In the genomic region with DNA sequence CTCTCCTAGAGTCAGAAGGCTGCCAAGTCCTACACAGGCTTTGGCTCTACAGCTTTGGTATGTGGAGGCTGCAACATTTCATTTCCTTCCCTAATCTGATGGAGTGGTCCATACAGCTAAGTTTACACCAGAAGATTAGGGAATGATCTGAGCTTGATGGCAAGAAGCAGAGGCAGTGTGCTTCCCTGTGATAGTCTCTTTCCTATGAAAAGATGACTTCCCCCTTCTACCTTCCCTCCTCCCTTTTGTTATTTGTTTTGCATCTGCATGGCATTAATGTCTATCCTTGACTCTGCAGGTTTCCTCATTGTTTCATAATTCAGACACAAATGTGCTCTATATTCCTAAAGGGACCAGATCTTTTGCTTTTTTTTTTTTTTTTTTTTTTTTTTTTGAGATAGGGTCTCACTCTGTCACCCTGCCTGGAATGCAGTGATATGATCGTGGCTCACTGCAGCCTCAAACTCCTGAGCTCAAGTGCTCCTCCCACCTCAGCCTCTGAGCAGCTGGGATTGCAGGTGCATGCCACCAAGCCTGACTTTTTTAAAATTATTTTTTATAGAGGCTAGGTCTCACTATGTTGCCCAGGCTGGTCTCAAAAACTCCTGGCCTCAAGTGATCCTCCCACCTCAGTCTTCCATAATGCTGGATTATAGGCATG, we compare ENCODE assay signal across 22 cellular contexts.
"Had no signal": no experiment of that assay in that cellular context is flagged by ENCODE, and none has a peak within 500 bp of the region (broad histone marks: within the 10 kb centered on the region; RNA-seq: fewer than 3 reads in every experiment).

No MANE protein-coding gene starts in this region.

- H3K27ac ChIP-seq: body of pancreas, colonic mucosa, gastroesophageal sphincter, ovary, skin epidermis, uterus had no signal

- H3K27me3 ChIP-seq: body of pancreas, colonic mucosa, gastroesophageal sphincter, ovary, uterus had no signal

- FAIRE-seq: endothelial cell of umbilical vein had no signal

- H3K36me3 ChIP-seq: colonic mucosa, gastroesophageal sphincter, ovary, uterus had no signal

- H3K4me3 ChIP-seq: body of pancreas, colonic mucosa, gastroesophageal sphincter, ovary, skin epidermis, uterus had no signal

- DNase-seq: activated CD4-positive, alpha-beta T cell treated with anti-CD3 and anti-CD28 coated beads for 4 hours; activated CD4-positive, alpha-beta T cell treated with anti-CD3 and anti-CD28 coated beads, Interleukin-2, amount 50 U/mL, for 4 hours; activated naive CD4-positive, alpha-beta T cell; activated T-cell treated with anti-CD3 and anti-CD28 coated beads for 4 hours; activated T-cell treated with anti-CD3 and anti-CD28 coated beads, Interleukin-2, amount 50 U/mL, for 72 hours; aorta; colonic mucosa; effector memory CD8-positive, alpha-beta T cell; hippocampal formation; left colon; mammary epithelial cell; ovary; retina; stimulated activated CD4-positive, alpha-beta T cell treated with anti-CD3 and anti-CD28 coated beads, Interleukin-4, amount 100 ng/mL, for 24 hours; stimulated activated naive CD8-positive, alpha-beta T cell treated with anti-CD3 and anti-CD28 coated beads, Interleukin-15, amount 100 ng/mL, for 72 hours; substantia nigra; T-helper 2 cell; uterus had no signal

- H3K4me1 ChIP-seq: body of pancreas, colonic mucosa, gastroesophageal sphincter, uterus had no signal

- H3K9me3 ChIP-seq: body of pancreas, colonic mucosa, gastroesophageal sphincter, ovary, uterus had no signal
